ENCODE assay signal across 1 cellular context in the genomic region with DNA sequence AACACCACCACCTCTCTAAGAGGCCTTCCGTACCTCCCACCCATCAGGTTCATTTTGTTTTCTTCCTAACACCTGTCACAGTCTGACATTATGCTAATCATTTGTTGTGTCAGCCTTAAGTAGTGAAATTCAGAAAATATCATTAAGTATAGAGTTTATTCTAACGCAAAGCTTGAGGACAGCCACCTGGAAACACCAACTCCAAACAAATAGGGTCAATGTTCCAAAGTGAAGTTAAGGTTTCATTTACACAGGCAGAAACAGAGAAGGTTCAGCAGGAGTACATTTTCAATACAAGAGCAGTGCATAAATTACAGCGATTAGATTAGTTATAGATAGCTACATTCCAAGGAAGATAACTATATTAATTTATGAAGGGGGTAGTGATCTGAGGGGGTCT.
TF ChIP-seq lines count a peak whose summit lies in the region.

No MANE protein-coding gene starts in this region.

TF ChIP-seq in WTC11, 78 proteins besides CTCF, POLR2A, EP300 and RAD21 (continued from another document):
- no peak for TF ChIP-seq AR (CRISPR knock-in tag; IDR thresholded peaks at IDR 0.05)
- TF ChIP-seq ZBTB43 (CRISPR knock-in tag; IDR thresholded peaks at IDR 0.05) = no peak
- no peak for TF ChIP-seq ZNF263 (CRISPR knock-in tag; IDR thresholded peaks at IDR 0.05; ENCODE audit: low read depth)
- TF ChIP-seq GABPB1 (CRISPR knock-in tag; IDR thresholded peaks at IDR 0.05) = no peak
- TF ChIP-seq OVOL2 (CRISPR knock-in tag; IDR thresholded peaks at IDR 0.05; ENCODE audit: borderline replicate concordance) = no peak
- no peak for TF ChIP-seq NFYB (CRISPR knock-in tag; conservative IDR thresholded peaks at IDR 0.05; ENCODE audit: low read depth)
- TF ChIP-seq ZNF416 (CRISPR knock-in tag; IDR thresholded peaks at IDR 0.05) = no peak
- TF ChIP-seq CREB1 (CRISPR knock-in tag; IDR thresholded peaks at IDR 0.05) = no peak
- TF ChIP-seq FOXJ3 (CRISPR knock-in tag; IDR thresholded peaks at IDR 0.05; ENCODE audit: borderline replicate concordance) = no peak
